In genomic region chr10:114307731-114308130, GRCh38 we compare ENCODE assay signal across 24 cellular contexts.
DNase-seq lines count a peak whose midpoint lies in the region; ATAC-seq, FAIRE-seq and TF ChIP-seq lines count a peak whose summit lies in the region.
"Had no signal": no experiment of that assay in that cellular context is flagged by ENCODE, and none has a peak within 500 bp of the region (broad histone marks: within the 10 kb centered on the region; RNA-seq: fewer than 3 reads in every experiment).

No MANE protein-coding gene starts in this region.

- H3K4me1 ChIP-seq in BLaER1 treated with 17β-estradiol and CSF1 and Interleukin-3, amounts not matched to agents 10 nM and 100 nM, result peaks cover 0 to 43% (median 27%) of the 10 kb centered on the region in 10 experiments; a peak in 14 of 20 replicates
- H3K4me1 ChIP-seq in astrocyte (ENCODE audit: insufficient read depth, low read length) (peaks cover 42% of the 10 kb centered on the region), parathyroid adenoma (peaks cover 33% of the 10 kb centered on the region)
- H3K4me1 ChIP-seq: prostate gland had no signal

- no peaks in the 10 kb centered on the region for H3K27me3 ChIP-seq in BLaER1 treated with 17β-estradiol and CSF1 and Interleukin-3, amounts not matched to agents 10 nM and 100 nM
- H3K27me3 ChIP-seq in astrocyte (ENCODE audit: insufficient read depth, low read length) (no peaks in the 10 kb centered on the region), parathyroid adenoma (ENCODE audit: control insufficient read depth, insufficient read depth, low read length) (no peaks in the 10 kb centered on the region)
- H3K27me3 ChIP-seq: upper lobe of right lung had no signal

- H3K36me3 Mint-ChIP-seq in astrocyte (ENCODE audit: low read depth, unreplicated experiment), result peaks cover 9% of the 10 kb centered on the region
- no peaks in the 10 kb centered on the region for H3K36me3 Mint-ChIP-seq in activated naive CD4-positive, alpha-beta T cell treated with anti-CD3 and anti-CD28 coated beads for 36 hours (ENCODE audit: low read depth)
- H3K36me3 Mint-ChIP-seq: stimulated activated memory B cell treated with anti-CD40 and anti-IgM and Interleukin-4, amounts not matched to agents 10 μg/mL and 1 μg/mL and 100 μg/mL, for 72 hours had no signal

- no peak overlapping the region for H3K9ac ChIP-seq in BLaER1 treated with 17β-estradiol and CSF1 and Interleukin-3, amounts not matched to agents 10 nM and 100 nM
- H3K9ac ChIP-seq in astrocyte (ENCODE audit: low read length) (no peak overlapping the region), parathyroid adenoma (no peak overlapping the region)

- H4K20me1 ChIP-seq in BLaER1 treated with 17β-estradiol and CSF1 and Interleukin-3, amounts not matched to agents 10 nM and 100 nM, result no peaks in the 10 kb centered on the region; a peak in 1 of 22 replicates
- H4K20me1 ChIP-seq in astrocyte (ENCODE audit: insufficient read depth, low read length), result no peaks in the 10 kb centered on the region

- H2AFZ ChIP-seq in astrocyte (ENCODE audit: low read depth, low read length) (no peak overlapping the region), parathyroid adenoma (no peak overlapping the region)

- no peak for TF ChIP-seq CTCF in astrocyte (IDR thresholded peaks at IDR 0.05; ENCODE audit: insufficient read depth, low read depth, low read length)
- TF ChIP-seq CTCF in parathyroid adenoma (IDR thresholded peaks at IDR 0.05), result no peak

- no peak overlapping the region for H3K27ac ChIP-seq in BLaER1 treated with 17β-estradiol and CSF1 and Interleukin-3, amounts not matched to agents 10 nM and 100 nM
- H3K27ac ChIP-seq in astrocyte (ENCODE audit: low read depth, low read length) (no peak overlapping the region), parathyroid adenoma (peak overlapping the region; percentile 11)
- H3K27ac ChIP-seq: prostate gland, upper lobe of right lung had no signal

- FAIRE-seq in astrocyte (lab: Jason Lieb, UNC), result no peak
- FAIRE-seq: bronchial epithelial cell, G401.6 had no signal

- H3K4me3 ChIP-seq in BLaER1 treated with 17β-estradiol and CSF1 and Interleukin-3, amounts not matched to agents 10 nM and 100 nM, result no peak overlapping the region
- H3K4me3 ChIP-seq in astrocyte (ENCODE audit: insufficient read depth, low read depth, low read length), result no peak overlapping the region
- no peak overlapping the region for H3K4me3 ChIP-seq in parathyroid adenoma (ENCODE audit: low read depth, low read length)
- H3K4me3 ChIP-seq: HAP-1, prostate gland, upper lobe of right lung had no signal

- H3K79me2 ChIP-seq in astrocyte (ENCODE audit: insufficient read depth, low read length), result no peaks in the 10 kb centered on the region
- peaks cover 13% of the 10 kb centered on the region for H3K79me2 ChIP-seq in parathyroid adenoma

- peak overlapping the region in 8 of 11 experiments; percentile 28 to 68 (median 45); a peak in 16 of 22 replicates for H3K4me2 ChIP-seq in BLaER1 treated with 17β-estradiol and CSF1 and Interleukin-3, amounts not matched to agents 10 nM and 100 nM
- H3K4me2 ChIP-seq in astrocyte (ENCODE audit: low read length) (no peak overlapping the region), parathyroid adenoma (ENCODE audit: low read length) (no peak overlapping the region)

- CTCF ChIA-PET in activated naive CD4-positive, alpha-beta T cell treated with anti-CD3 and anti-CD28 coated beads for 36 hours (lab: Charles Lee), result interaction anchor here (0.8 kb wide), 1 partner anchor 396 kb away, joined by 3 read pairs; no protein-coding TSS in a partner anchor

- DNase-seq in Ammon's horn (ENCODE audit: low spot score), result peak; percentile 10
- DNase-seq in astrocyte (ENCODE audit: low read depth), result no peak
- DNase-seq in AG20443 (ENCODE audit: low spot score), result no peak
- no peak for DNase-seq in activated naive CD4-positive, alpha-beta T cell treated with anti-CD3 and anti-CD28 coated beads for 36 hours
- DNase-seq: activated CD4-positive, alpha-beta T cell treated with anti-CD3 and anti-CD28 coated beads for 4 hours; activated T-cell treated with anti-CD3 and anti-CD28 coated beads, Interleukin-2, amount 50 U/mL, for 24 hours; Calu3; DMS79; effector CD4-positive, alpha-beta T cell; hippocampal formation; left colon; NCI-H1436 treated with DMSO at 0.1 percent for 48 hours; NCI-H226; SHP77; T-helper 2 cell; upper lobe of right lung had no signal

- peak overlapping the region; percentile 40 for H3K4me3 Mint-ChIP-seq in astrocyte (ENCODE audit: unreplicated experiment)
- no peak overlapping the region for H3K4me3 Mint-ChIP-seq in activated naive CD4-positive, alpha-beta T cell treated with anti-CD3 and anti-CD28 coated beads for 36 hours
- H3K4me3 Mint-ChIP-seq: activated T-cell treated with anti-CD3 and anti-CD28 coated beads, Interleukin-2, amount 50 U/mL, for 24 hours; stimulated activated memory B cell treated with anti-CD40 and anti-IgM and Interleukin-4, amounts not matched to agents 10 μg/mL and 1 μg/mL and 100 μg/mL, for 72 hours had no signal

- no peaks in the 10 kb centered on the region for H3K9me3 ChIP-seq in BLaER1 treated with 17β-estradiol and CSF1 and Interleukin-3, amounts not matched to agents 10 nM and 100 nM (replicated peaks in 1 of 11)
- H3K9me3 ChIP-seq in astrocyte (ENCODE audit: insufficient read depth, low read depth, low read length), result no peaks in the 10 kb centered on the region
- H3K9me3 ChIP-seq in parathyroid adenoma (ENCODE audit: control insufficient read depth, low read length), result no peaks in the 10 kb centered on the region
- H3K9me3 ChIP-seq: HAP-1, prostate gland, upper lobe of right lung had no signal

- H3K9me3 Mint-ChIP-seq in astrocyte (ENCODE audit: unreplicated experiment), result no peaks in the 10 kb centered on the region
- H3K9me3 Mint-ChIP-seq in activated naive CD4-positive, alpha-beta T cell treated with anti-CD3 and anti-CD28 coated beads for 36 hours, result no peaks in the 10 kb centered on the region
- H3K9me3 Mint-ChIP-seq: activated T-cell treated with anti-CD3 and anti-CD28 coated beads, Interleukin-2, amount 50 U/mL, for 24 hours; stimulated activated memory B cell treated with anti-CD40 and anti-IgM and Interleukin-4, amounts not matched to agents 10 μg/mL and 1 μg/mL and 100 μg/mL, for 72 hours had no signal

- H3K4me1 Mint-ChIP-seq in astrocyte (ENCODE audit: low read depth, unreplicated experiment), result peaks cover 48% of the 10 kb centered on the region
- H3K4me1 Mint-ChIP-seq in activated naive CD4-positive, alpha-beta T cell treated with anti-CD3 and anti-CD28 coated beads for 36 hours (ENCODE audit: low read depth), result peaks cover 3% of the 10 kb centered on the region

- ATAC-seq in HG02840 (IDR thresholded peaks at IDR 0.05; ENCODE audit: low FRiP score, unreplicated experiment), result no peak
- ATAC-seq: left colon; stimulated activated memory B cell treated with anti-CD40 and anti-IgM and Interleukin-4, amounts not matched to agents 10 μg/mL and 1 μg/mL and 100 μg/mL, for 72 hours; upper lobe of right lung had no signal

- intact Hi-C loops in activated naive CD4-positive, alpha-beta T cell treated with anti-CD3 and anti-CD28 coated beads for 36 hours (cut with micrococcal nuclease), result no loop called here

- H3K27me3 Mint-ChIP-seq in astrocyte (ENCODE audit: low read depth, unreplicated experiment), result no peaks in the 10 kb centered on the region
- no peaks in the 10 kb centered on the region for H3K27me3 Mint-ChIP-seq in activated naive CD4-positive, alpha-beta T cell treated with anti-CD3 and anti-CD28 coated beads for 36 hours (ENCODE audit: low read depth)
- H3K27me3 Mint-ChIP-seq: activated T-cell treated with anti-CD3 and anti-CD28 coated beads, Interleukin-2, amount 50 U/mL, for 24 hours had no signal

- H3K36me3 ChIP-seq in BLaER1 treated with 17β-estradiol and CSF1 and Interleukin-3, amounts not matched to agents 10 nM and 100 nM, result no peaks in the 10 kb centered on the region
- H3K36me3 ChIP-seq in astrocyte (ENCODE audit: insufficient read depth, low read length) (no peaks in the 10 kb centered on the region), parathyroid adenoma (ENCODE audit: control insufficient read depth, insufficient read depth, low read length) (no peaks in the 10 kb centered on the region)
- H3K36me3 ChIP-seq: HAP-1, prostate gland, upper lobe of right lung had no signal

- H3K27ac Mint-ChIP-seq in astrocyte (ENCODE audit: unreplicated experiment), result no peak overlapping the region
- no peak overlapping the region for H3K27ac Mint-ChIP-seq in activated naive CD4-positive, alpha-beta T cell treated with anti-CD3 and anti-CD28 coated beads for 36 hours
- H3K27ac Mint-ChIP-seq: activated T-cell treated with anti-CD3 and anti-CD28 coated beads, Interleukin-2, amount 50 U/mL, for 24 hours; stimulated activated memory B cell treated with anti-CD40 and anti-IgM and Interleukin-4, amounts not matched to agents 10 μg/mL and 1 μg/mL and 100 μg/mL, for 72 hours had no signal

Comparison
In these comparisons a context has a peak if more than half of its experiments do, and no peak if none do; other contexts are left out.
1. H3K4me2 ChIP-seq: peak in BLaER1 treated with 17β-estradiol and CSF1 and Interleukin-3, amounts not matched to agents 10 nM and 100 nM (8 of 11); none in astrocyte (single experiment) and parathyroid adenoma (single experiment).